ENCODE assay signal across 38 cellular contexts in the genomic region with DNA sequence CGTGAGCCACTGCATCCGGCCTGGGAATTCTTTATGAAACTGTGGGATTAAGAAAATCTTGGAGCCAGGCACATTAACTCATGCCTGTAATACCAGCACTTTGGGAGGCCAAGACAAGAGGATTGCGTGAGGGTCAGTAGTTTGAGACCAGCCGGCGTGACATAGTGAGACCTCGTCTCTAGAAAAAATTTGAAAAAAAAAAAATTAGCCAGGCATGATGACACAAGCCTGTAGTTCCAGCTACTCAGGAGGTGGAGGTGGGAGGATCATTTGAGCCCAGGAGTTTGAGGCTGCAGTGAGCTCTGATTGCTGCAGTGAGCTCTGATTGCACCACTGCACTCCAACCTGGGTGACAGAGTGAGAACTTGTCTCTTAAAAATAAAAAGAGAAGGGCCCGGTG.
"Had no signal": no experiment of that assay in that cellular context is flagged by ENCODE, and none has a peak within 500 bp of the region (broad histone marks: within the 10 kb centered on the region; RNA-seq: fewer than 3 reads in every experiment).

No MANE protein-coding gene starts in this region.

- H3K4me1 Mint-ChIP-seq: activated naive CD4-positive, alpha-beta T cell treated with anti-CD3 and anti-CD28 coated beads, Interleukin-2, amount 10 ng/mL, durations not matched to agents 7 days and 5 days; activated naive CD4-positive, alpha-beta T cell treated with anti-CD3 and anti-CD28 coated beads, Interleukin-2, amount 50 U/mL, for 24 hours; activated naive CD8-positive, alpha-beta T cell treated with anti-CD3 and anti-CD28 coated beads for 36 hours; activated naive CD8-positive, alpha-beta T cell treated with anti-CD3 and anti-CD28 coated beads, Interleukin-2, amount 10 ng/mL, durations not matched to agents 7 days and 5 days; activated naive CD8-positive, alpha-beta T cell treated with anti-CD3 and anti-CD28 coated beads, Interleukin-2, amount 50 U/mL, for 24 hours; activated T-helper 17 cell treated with anti-CD3 and anti-CD28 coated beads, Interleukin-2, amount 50 U/mL, for 72 hours; brain; central memory CD8-positive, alpha-beta T cell had no signal

- H3K4me3 ChIP-seq: adrenal gland, ascending aorta, body of pancreas, breast epithelium, cardiac muscle cell had no signal

- H3K9me3 Mint-ChIP-seq: activated naive CD4-positive, alpha-beta T cell treated with anti-CD3 and anti-CD28 coated beads for 36 hours; activated naive CD4-positive, alpha-beta T cell treated with anti-CD3 and anti-CD28 coated beads, Interleukin-2, amount 10 ng/mL, durations not matched to agents 7 days and 5 days; activated naive CD4-positive, alpha-beta T cell treated with anti-CD3 and anti-CD28 coated beads, Interleukin-2, amount 50 U/mL, for 24 hours; activated naive CD4-positive, alpha-beta T cell treated with anti-CD3 and anti-CD28 coated beads, Interleukin-2, amount 50 U/mL, for 72 hours; activated naive CD8-positive, alpha-beta T cell treated with anti-CD3 and anti-CD28 coated beads for 36 hours; activated naive CD8-positive, alpha-beta T cell treated with anti-CD3 and anti-CD28 coated beads, Interleukin-2, amount 10 ng/mL, durations not matched to agents 7 days and 5 days; activated naive CD8-positive, alpha-beta T cell treated with anti-CD3 and anti-CD28 coated beads, Interleukin-2, amount 50 U/mL, for 24 hours; activated T-cell treated with anti-CD3 and anti-CD28 coated beads, Interleukin-2, amount 50 U/mL, for 24 hours; activated T-cell treated with anti-CD3 and anti-CD28 coated beads, Interleukin-2, amount 50 U/mL, for 4 hours; activated T-cell treated with anti-CD3 and anti-CD28 coated beads, Interleukin-2, amount 50 U/mL, for 72 hours; activated T-helper 1 cell treated with anti-CD3 and anti-CD28 coated beads, Interleukin-12 subunit alpha, Interleukin-12 subunit beta, Interleukin-2, Interleukin-4 antibody, amounts not matched to agents 30 ng/mL and 10 ng/mL and 1 ng/mL, durations not matched to agents 14 hours and 24 hours and 36 hours; activated T-helper 17 cell treated with anti-CD3 and anti-CD28 coated beads, Interleukin-2, amount 50 U/mL, for 72 hours; activated T-helper 2 cell treated with anti-CD3 and anti-CD28 coated beads, Interferon-gamma antibody, Interleukin-2, Interleukin-4, amounts not matched to agents 10 μg/mL and 5 μg/mL and 100 μg/mL, durations not matched to agents 14 hours and 24 hours and 36 hours; central memory CD8-positive, alpha-beta T cell had no signal

- ATAC-seq: activated naive CD4-positive, alpha-beta T cell treated with anti-CD3 and anti-CD28 coated beads, Interleukin-2, amount 50 U/mL, for 72 hours; activated naive CD8-positive, alpha-beta T cell treated with anti-CD3 and anti-CD28 coated beads, Interleukin-2, amount 50 U/mL, for 24 hours; activated T-cell treated with anti-CD3 and anti-CD28 coated beads, Interleukin-2, amount 50 U/mL, for 4 hours; activated T-cell treated with anti-CD3 and anti-CD28 coated beads, Interleukin-2, amount 50 U/mL, for 72 hours; activated T-helper 17 cell treated with anti-CD3 and anti-CD28 coated beads, Interleukin-2, amount 50 U/mL, for 72 hours; body of pancreas had no signal

- H3K27ac Mint-ChIP-seq: activated naive CD4-positive, alpha-beta T cell treated with anti-CD3 and anti-CD28 coated beads for 36 hours; activated naive CD4-positive, alpha-beta T cell treated with anti-CD3 and anti-CD28 coated beads, Interleukin-2, amount 10 ng/mL, durations not matched to agents 7 days and 5 days; activated naive CD4-positive, alpha-beta T cell treated with anti-CD3 and anti-CD28 coated beads, Interleukin-2, amount 50 U/mL, for 24 hours; activated naive CD4-positive, alpha-beta T cell treated with anti-CD3 and anti-CD28 coated beads, Interleukin-2, amount 50 U/mL, for 72 hours; activated naive CD8-positive, alpha-beta T cell; activated naive CD8-positive, alpha-beta T cell treated with anti-CD3 and anti-CD28 coated beads for 36 hours; activated naive CD8-positive, alpha-beta T cell treated with anti-CD3 and anti-CD28 coated beads, Interleukin-2, amount 10 ng/mL, durations not matched to agents 7 days and 5 days; activated naive CD8-positive, alpha-beta T cell treated with anti-CD3 and anti-CD28 coated beads, Interleukin-2, amount 50 U/mL, for 24 hours; activated T-cell treated with anti-CD3 and anti-CD28 coated beads, Interleukin-2, amount 50 U/mL, for 24 hours; activated T-cell treated with anti-CD3 and anti-CD28 coated beads, Interleukin-2, amount 50 U/mL, for 72 hours; activated T-helper 1 cell treated with anti-CD3 and anti-CD28 coated beads, Interleukin-12 subunit alpha, Interleukin-12 subunit beta, Interleukin-2, Interleukin-4 antibody, amounts not matched to agents 30 ng/mL and 10 ng/mL and 1 ng/mL, durations not matched to agents 14 hours and 24 hours and 36 hours; activated T-helper 17 cell treated with anti-CD3 and anti-CD28 coated beads, Interleukin-2, amount 50 U/mL, for 72 hours; activated T-helper 2 cell treated with anti-CD3 and anti-CD28 coated beads, Interferon-gamma antibody, Interleukin-2, Interleukin-4, amounts not matched to agents 10 μg/mL and 5 μg/mL and 100 μg/mL, durations not matched to agents 14 hours and 24 hours and 36 hours; brain had no signal

- H3K4me1 ChIP-seq: adrenal gland, body of pancreas, breast epithelium had no signal

- H3K9me3 ChIP-seq: ascending aorta, body of pancreas, breast epithelium had no signal

- H3K27me3 Mint-ChIP-seq: activated naive CD4-positive, alpha-beta T cell treated with anti-CD3 and anti-CD28 coated beads, Interleukin-2, amount 10 ng/mL, durations not matched to agents 7 days and 5 days; activated naive CD4-positive, alpha-beta T cell treated with anti-CD3 and anti-CD28 coated beads, Interleukin-2, amount 50 U/mL, for 24 hours; activated naive CD8-positive, alpha-beta T cell; activated naive CD8-positive, alpha-beta T cell treated with anti-CD3 and anti-CD28 coated beads for 36 hours; activated naive CD8-positive, alpha-beta T cell treated with anti-CD3 and anti-CD28 coated beads, Interleukin-2, amount 50 U/mL, for 24 hours; activated T-cell treated with anti-CD3 and anti-CD28 coated beads, Interleukin-2, amount 50 U/mL, for 24 hours; activated T-helper 17 cell treated with anti-CD3 and anti-CD28 coated beads, Interleukin-2, amount 50 U/mL, for 72 hours; brain; central memory CD8-positive, alpha-beta T cell had no signal

- H3K36me3 Mint-ChIP-seq: activated naive CD4-positive, alpha-beta T cell treated with anti-CD3 and anti-CD28 coated beads, Interleukin-2, amount 10 ng/mL, durations not matched to agents 7 days and 5 days; activated naive CD4-positive, alpha-beta T cell treated with anti-CD3 and anti-CD28 coated beads, Interleukin-2, amount 50 U/mL, for 24 hours; activated naive CD4-positive, alpha-beta T cell treated with anti-CD3 and anti-CD28 coated beads, Interleukin-2, amount 50 U/mL, for 72 hours; activated naive CD8-positive, alpha-beta T cell treated with anti-CD3 and anti-CD28 coated beads for 36 hours; activated naive CD8-positive, alpha-beta T cell treated with anti-CD3 and anti-CD28 coated beads, Interleukin-2, amount 10 ng/mL, durations not matched to agents 7 days and 5 days; brain had no signal

- H3K27ac ChIP-seq: adrenal gland, ascending aorta, body of pancreas, brain microvascular endothelial cell, breast epithelium, cardiac muscle cell had no signal

- H3K36me3 ChIP-seq: adrenal gland, ascending aorta, brain microvascular endothelial cell, breast epithelium, cardiac muscle cell had no signal

- H3K4me3 Mint-ChIP-seq: activated naive CD4-positive, alpha-beta T cell treated with anti-CD3 and anti-CD28 coated beads for 36 hours; activated naive CD4-positive, alpha-beta T cell treated with anti-CD3 and anti-CD28 coated beads, Interleukin-2, amount 10 ng/mL, durations not matched to agents 7 days and 5 days; activated naive CD4-positive, alpha-beta T cell treated with anti-CD3 and anti-CD28 coated beads, Interleukin-2, amount 50 U/mL, for 24 hours; activated naive CD8-positive, alpha-beta T cell; activated naive CD8-positive, alpha-beta T cell treated with anti-CD3 and anti-CD28 coated beads for 36 hours; activated naive CD8-positive, alpha-beta T cell treated with anti-CD3 and anti-CD28 coated beads, Interleukin-2, amount 10 ng/mL, durations not matched to agents 7 days and 5 days; activated naive CD8-positive, alpha-beta T cell treated with anti-CD3 and anti-CD28 coated beads, Interleukin-2, amount 50 U/mL, for 24 hours; activated T-cell treated with anti-CD3 and anti-CD28 coated beads, Interleukin-2, amount 50 U/mL, for 24 hours; activated T-cell treated with anti-CD3 and anti-CD28 coated beads, Interleukin-2, amount 50 U/mL, for 4 hours; activated T-cell treated with anti-CD3 and anti-CD28 coated beads, Interleukin-2, amount 50 U/mL, for 72 hours; activated T-helper 1 cell treated with anti-CD3 and anti-CD28 coated beads, Interleukin-12 subunit alpha, Interleukin-12 subunit beta, Interleukin-2, Interleukin-4 antibody, amounts not matched to agents 30 ng/mL and 10 ng/mL and 1 ng/mL, durations not matched to agents 14 hours and 24 hours and 36 hours; activated T-helper 17 cell treated with anti-CD3 and anti-CD28 coated beads, Interleukin-2, amount 50 U/mL, for 72 hours; brain; central memory CD8-positive, alpha-beta T cell had no signal

- H3K27me3 ChIP-seq: adrenal gland, ascending aorta, body of pancreas, brain microvascular endothelial cell, breast epithelium, cardiac muscle cell had no signal

- DNase-seq: activated effector memory CD4-positive, alpha-beta T cell treated with anti-CD3 and anti-CD28 coated beads, Interleukin-2, amount 50 U/mL, for 16 hours; activated effector memory CD4-positive, alpha-beta T cell treated with Interleukin-2 at 50 U/mL for 16 hours; activated gamma-delta T cell; activated gamma-delta T cell treated with Interleukin-2 at 50 U/mL for 16 hours; activated naive CD4-positive, alpha-beta T cell; activated naive CD4-positive, alpha-beta T cell treated with anti-CD3 and anti-CD28 coated beads for 36 hours; activated naive CD4-positive, alpha-beta T cell treated with anti-CD3 and anti-CD28 coated beads, Interleukin-2, amount 10 ng/mL, durations not matched to agents 7 days and 5 days; activated naive CD4-positive, alpha-beta T cell treated with anti-CD3 and anti-CD28 coated beads, Interleukin-2, amount 50 U/mL, for 16 hours; activated naive CD4-positive, alpha-beta T cell treated with Interleukin-2 at 50 U/mL for 16 hours; activated naive CD8-positive, alpha-beta T cell treated with anti-CD3 and anti-CD28 coated beads for 36 hours; activated naive CD8-positive, alpha-beta T cell treated with anti-CD3 and anti-CD28 coated beads, Interleukin-2, amount 10 ng/mL, durations not matched to agents 7 days and 5 days; activated naive CD8-positive, alpha-beta T cell treated with anti-CD3 and anti-CD28 coated beads, Interleukin-2, amount 50 U/mL, for 24 hours; activated T-cell treated with anti-CD3 and anti-CD28 coated beads for 4 hours; activated T-cell treated with anti-CD3 and anti-CD28 coated beads, Interleukin-2, amount 50 U/mL, for 1 hour; activated T-cell treated with anti-CD3 and anti-CD28 coated beads, Interleukin-2, amount 50 U/mL, for 24 hours; activated T-cell treated with anti-CD3 and anti-CD28 coated beads, Interleukin-2, amount 50 U/mL, for 4 hours; activated T-cell treated with anti-CD3 and anti-CD28 coated beads, Interleukin-2, amount 50 U/mL, for 48 hours; activated T-cell treated with anti-CD3 and anti-CD28 coated beads, Interleukin-2, amount 50 U/mL, for 72 hours; adrenal gland; amniotic stem cell; amygdala; anterior cingulate cortex; body of pancreas; brain microvascular endothelial cell; caudate nucleus; central memory CD4-positive, alpha-beta T cell; cerebellar nuclear complex had no signal
